Comparison of ENCODE assay signal across 8 cellular contexts in genomic region chr1:32393832-32394140, GRCh38. TPM values are rescaled to one million over a fixed set of nuclear protein-coding genes. Genes with fewer than 3 reads are reported as not detected.
A peak's percentile ranks its signal among the peaks of the same experiment; 100 is the strongest.
DNase-seq lines count a peak whose midpoint lies in the region; ATAC-seq and TF ChIP-seq lines count a peak whose summit lies in the region.

No MANE protein-coding gene starts in this region.

- no peak for TF ChIP-seq CTCF in C4-2B (conservative IDR thresholded peaks at IDR 0.05)

- H3K4me1 ChIP-seq in adipocyte (ENCODE audit: control insufficient read depth, insufficient read depth, low read length) (peaks cover 14% of the 10 kb centered on the region), iPS DF 6.9 (ENCODE audit: control insufficient read depth, insufficient read depth, low read length) (peaks cover 2% of the 10 kb centered on the region; the same call in 1 of the 2 replicates)

- intact Hi-C loops in posterior vena cava (cut with DNase I): no loop called here

- H3K36me3 ChIP-seq in adipocyte (ENCODE audit: control insufficient read depth, insufficient read depth, low read length, severe bottlenecking): peaks cover 26% of the 10 kb centered on the region
- H3K36me3 ChIP-seq in iPS DF 6.9 (ENCODE audit: control insufficient read depth, insufficient read depth, low read length): peaks cover 3% of the 10 kb centered on the region; the same call in 1 of the 2 replicates

- H3K27me3 ChIP-seq in adipocyte (replicated peaks; ENCODE audit: control insufficient read depth, insufficient read depth, low read length) (no peaks in the 10 kb centered on the region), iPS DF 6.9 (ENCODE audit: control insufficient read depth, insufficient read depth, low read length) (no peaks in the 10 kb centered on the region)

- H3K9ac ChIP-seq in adipocyte (ENCODE audit: low read length): peak overlapping the region; percentile 97

- no CpG with 5 or more reads among the region's 15 CpGs for WGBS in iPS DF 6.9 (ENCODE audit: insufficient coverage, insufficient read length)

- ATAC-seq in GM21423 (IDR thresholded peaks at IDR 0.05; ENCODE audit: unreplicated experiment): peak; percentile 7

- peak; percentile 47 for DNase-seq in M059J (ENCODE audit: low read depth)
- peak; percentile 73 for DNase-seq in adipocyte (ENCODE audit: low read depth)
- no peak for DNase-seq in iPS DF 6.9 (ENCODE audit: low read depth, low spot score)
- no peak for DNase-seq in posterior vena cava (ENCODE audit: low spot score)
- no peak for DNase-seq in NCI-H2081 treated with DMSO at 0.1 percent for 48 hours (lab: John Stamatoyannopoulos, UW)

- H3K4me3 ChIP-seq in adipocyte (ENCODE audit: low read length) (peak overlapping the region; percentile 99), iPS DF 6.9 (ENCODE audit: low read length) (peak overlapping the region; percentile 87), skin epidermis (peak overlapping the region; percentile 65 to 87 (median 76))

- H3K27ac ChIP-seq in C4-2B (peak overlapping the region; percentile 85), iPS DF 6.9 (ENCODE audit: low read length) (no peak overlapping the region), skin epidermis (peak overlapping the region; percentile 54 to 97 (median 88))

- H3K9me3 ChIP-seq in adipocyte (ENCODE audit: control insufficient read depth, low read length): no peaks in the 10 kb centered on the region
- no peaks in the 10 kb centered on the region for H3K9me3 ChIP-seq in iPS DF 6.9 (ENCODE audit: control insufficient read depth, insufficient read depth, low read length)

RNA-seq across cellular contexts. Expression of gene BSDC1, which starts 0.5 kb away (rescaled TPM):
- 86.0 and 91.7 TPM in 2 replicates for total RNA-seq in M059J (2014; rRNA removed; shearing (Covaris generic))
- 10 to 100 TPM; 37.2 to 42.5 TPM for total RNA-seq in posterior vena cava

RNA-seq across cellular contexts. Expression of gene TSSK3, which starts 31.4 kb away (rescaled TPM):
- total RNA-seq in M059J (2014; rRNA removed; shearing (Covaris generic)): 0.07 TPM in 1 of 2 replicates, not detected in the other
- 1 to 10 TPM; 2.6 to 3.9 TPM for total RNA-seq in posterior vena cava

RNA-seq across cellular contexts. Expression of gene FAM229A, which starts 31.5 kb away (rescaled TPM):
- total RNA-seq in M059J (2014; rRNA removed; shearing (Covaris generic)): 0.42 and 1.2 TPM in 2 replicates
- total RNA-seq in posterior vena cava: 1 to 10 TPM; 4.4 to 5.4 TPM

RNA-seq across cellular contexts. Expression of gene MARCKSL1, which starts 57.8 kb away (rescaled TPM):
- total RNA-seq in M059J (2014; rRNA removed; shearing (Covaris generic)): 73.3 and 110 TPM in 2 replicates
- 10 to 100 TPM; 40.9 to 43.9 TPM for total RNA-seq in posterior vena cava

Comparison
In these comparisons a context has a peak if more than half of its experiments do, and no peak if none do; other contexts are left out.
1. DNase-seq: peak in M059J (single experiment) and adipocyte (single experiment); none in iPS DF 6.9 (single experiment), posterior vena cava (single experiment) and NCI-H2081 treated with DMSO at 0.1 percent for 48 hours (single experiment).
2. Peak in every context shown above with its lines, with median percentiles within 50 percentile points of each other: H3K4me3 ChIP-seq.